In the genomic region with DNA sequence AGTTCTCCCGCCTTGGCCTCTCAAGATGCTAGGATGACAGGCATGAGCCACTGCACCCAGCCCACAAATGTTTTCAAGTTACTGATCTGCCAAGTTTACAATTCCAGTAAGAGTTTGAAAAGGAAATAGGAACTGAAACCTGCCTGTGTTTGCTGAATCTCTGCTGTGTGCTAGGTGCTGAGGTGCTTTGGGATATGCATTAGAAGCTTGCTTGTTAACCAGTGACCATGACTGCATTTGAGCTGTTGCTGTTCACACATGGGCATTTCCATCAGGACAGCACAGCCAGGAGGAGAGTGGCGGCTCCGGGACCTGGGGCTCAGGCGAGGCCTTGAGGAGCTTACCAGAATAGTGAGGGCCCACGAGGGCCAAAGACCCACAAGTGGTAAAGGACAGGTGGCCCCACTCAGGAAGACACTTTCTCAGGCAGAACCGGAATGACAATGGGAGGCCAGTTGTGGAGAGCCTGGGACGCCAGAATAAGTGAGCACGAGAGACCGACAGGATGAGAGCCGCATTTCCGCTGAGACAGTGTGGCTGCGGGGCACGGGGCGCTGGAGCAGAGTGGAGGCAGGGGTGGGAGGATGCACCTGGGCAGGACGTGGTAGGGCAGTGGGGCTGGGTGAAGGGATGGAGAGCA, we compare ENCODE assay signal across 8 cellular contexts. TPM values are rescaled to one million over a fixed set of nuclear protein-coding genes. Genes with fewer than 3 reads are reported as not detected.
DNase-seq lines count a peak whose midpoint lies in the region; ATAC-seq, FAIRE-seq and TF ChIP-seq lines count a peak whose summit lies in the region.

No MANE protein-coding gene starts in this region.

- no peak for DNase-seq in immature natural killer cell
- DNase-seq in HTR-8/SVneo (ENCODE audit: insufficient read length, low spot score): no peak
- DNase-seq in COR-L47 (lab: John Stamatoyannopoulos, UW): no peak
- no peak for DNase-seq in NCI-H1930 (lab: John Stamatoyannopoulos, UW)
- no peak for DNase-seq in A673 (ENCODE audit: low spot score)

- ATAC-seq in GM18519 (IDR thresholded peaks at IDR 0.05; ENCODE audit: low FRiP score, unreplicated experiment) (peak; percentile 82), GM21528 (IDR thresholded peaks at IDR 0.05; ENCODE audit: low FRiP score, unreplicated experiment) (peak; percentile 80)

- FAIRE-seq in HTR-8/SVneo (lab: Jason Lieb, UNC): no peak

- H3K4me3 ChIP-seq in HUES48 (ENCODE audit: low read depth, low read length) (no peak overlapping the region), A673 (ENCODE audit: low read depth, low read length, poor library complexity, severe bottlenecking) (no peak overlapping the region)

- peak overlapping the region in 5 of 6 donors; percentile 31 to 70 (median 46) for H3K27ac Mint-ChIP-seq in immature natural killer cell

- no peak for TF ChIP-seq CTCF in A673 (conservative IDR thresholded peaks at IDR 0.05; ENCODE audit: low read depth, low read length)

- BruUV-seq in A673 (replicated peaks; lab: Mats Ljungman, UMichigan): no TSS peak

- peaks cover 8 to 19% of the 10 kb centered on the region in 2 donors for H3K4me1 Mint-ChIP-seq in immature natural killer cell

- H3K9me3 ChIP-seq in HUES48 (ENCODE audit: control insufficient read depth, insufficient read depth, low read length) (no peaks in the 10 kb centered on the region), A673 (ENCODE audit: low read depth, low read length, poor library complexity, severe bottlenecking) (no peaks in the 10 kb centered on the region)

- no peaks in the 10 kb centered on the region for H3K9me3 Mint-ChIP-seq in immature natural killer cell

- no peak overlapping the region for H3K4me3 Mint-ChIP-seq in immature natural killer cell

- H3K4me1 ChIP-seq in HUES48 (ENCODE audit: control insufficient read depth, insufficient read depth, low read length): peaks cover 44% of the 10 kb centered on the region
- H3K4me1 ChIP-seq in A673 (ENCODE audit: insufficient read depth, low read length, poor library complexity, severe bottlenecking): no peaks in the 10 kb centered on the region

- H3K36me3 ChIP-seq in HUES48 (ENCODE audit: control insufficient read depth, insufficient read depth, low read length): peaks cover 39% of the 10 kb centered on the region
- peaks cover 22% of the 10 kb centered on the region for H3K36me3 ChIP-seq in A673 (ENCODE audit: insufficient read depth, low read length, poor library complexity, severe bottlenecking)

- no peaks in the 10 kb centered on the region for H3K27me3 ChIP-seq in HUES48 (ENCODE audit: control insufficient read depth, insufficient read depth, low read length)
- H3K27me3 ChIP-seq in A673 (replicated peaks; ENCODE audit: insufficient read depth, low read depth, low read length, poor library complexity): no peaks in the 10 kb centered on the region

- POLR2A ChIA-PET in A673 (lab: Charles Lee; ENCODE audit: low non-redundant PET): no interaction called here

- CTCF ChIA-PET in A673 (lab: Charles Lee): no interaction called here

- H3K27me3 Mint-ChIP-seq in immature natural killer cell (ENCODE audit: low read depth in 3 of 3): peaks cover 0 to 2% (median 2%) of the 10 kb centered on the region in 3 donors

- no peak overlapping the region for H3K9ac ChIP-seq in HUES48 (ENCODE audit: low read depth, low read length)

- H3K36me3 Mint-ChIP-seq in immature natural killer cell: peaks cover 12 to 48% (median 17%) of the 10 kb centered on the region in 3 donors

- peak overlapping the region; percentile 63 for H3K27ac ChIP-seq in HUES48 (ENCODE audit: low read depth, low read length)
- H3K27ac ChIP-seq in A673 (ENCODE audit: low read depth, low read length, poor library complexity, severe bottlenecking): no peak overlapping the region

- intact Hi-C loops in A673 (cut with micrococcal nuclease; ENCODE audit: unreplicated experiment): no loop called here

RNA-seq across cellular contexts. Expression of gene MMP17, which starts 54.5 kb away (rescaled TPM):
- under 1 TPM in 1 of 3 donors, not detected in 2; 0.72 TPM for polyA plus RNA-seq in immature natural killer cell
- 12.6 and 14.9 TPM in 2 replicates for total RNA-seq in A673 (2021)
